ENCODE assay signal across 30 cellular contexts in the genomic region with DNA sequence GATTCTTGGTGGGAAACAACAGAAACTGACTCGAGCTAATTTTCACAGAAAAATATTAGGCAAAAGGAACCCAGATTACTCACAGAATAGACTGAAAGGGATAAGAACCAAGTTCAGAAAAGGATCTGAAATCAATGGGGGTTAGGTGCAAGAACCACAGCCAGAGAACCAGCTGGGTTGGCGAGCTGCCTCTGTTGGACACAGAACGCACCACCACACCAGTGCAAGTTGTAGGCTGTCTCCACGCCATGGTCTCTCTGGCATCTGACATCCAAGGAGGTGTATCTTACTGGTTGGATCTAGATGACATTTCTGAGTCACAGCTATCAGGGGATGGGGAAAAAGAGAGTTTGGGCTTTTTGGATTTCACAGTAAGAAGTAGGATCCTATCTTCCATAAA. TPM values are rescaled to one million over a fixed set of nuclear protein-coding genes. Genes with fewer than 3 reads are reported as not detected.
"Had no signal": no experiment of that assay in that cellular context is flagged by ENCODE, and none has a peak within 500 bp of the region (broad histone marks: within the 10 kb centered on the region; RNA-seq: fewer than 3 reads in every experiment).

No MANE protein-coding gene starts in this region.

- DNase-seq: stimulated activated CD4-positive, alpha-beta T cell treated with anti-CD3 and anti-CD28 coated beads, Interleukin-2, amount 100 ng/mL, for 48 hours; stimulated activated CD4-positive, alpha-beta T cell treated with anti-CD3 and anti-CD28 coated beads, Interleukin-4, amount 100 ng/mL, for 1 hour; stimulated activated CD4-positive, alpha-beta T cell treated with anti-CD3 and anti-CD28 coated beads, Interleukin-4, amount 100 ng/mL, for 24 hours; stimulated activated CD4-positive, alpha-beta T cell treated with anti-CD3 and anti-CD28 coated beads, Interleukin-4, amount 100 ng/mL, for 4 hours; stimulated activated CD8-positive, alpha-beta memory T cell treated with anti-CD3 and anti-CD28 coated beads, Interleukin-4, amount 100 ng/mL, for 48 hours; stimulated activated naive B cell treated with anti-CD40 and anti-IgM and Interleukin-4, amounts not matched to agents 10 μg/mL and 1 μg/mL and 100 μg/mL, for 72 hours; stimulated activated naive CD4-positive, alpha-beta T cell; stimulated activated naive CD4-positive, alpha-beta T cell treated with Interleukin-2 at 50 U/mL for 16 hours; stimulated activated naive CD8-positive, alpha-beta T cell treated with anti-CD3 and anti-CD28 coated beads, Interleukin-15, amount 100 ng/mL, for 72 hours; stimulated activated naive CD8-positive, alpha-beta T cell treated with anti-CD3 and anti-CD28 coated beads, Interleukin-15, Interleukin-2, amounts not matched to agents 100 U/mL and 50 U/mL, for 24 hours; stomach; substantia nigra; testis; thyroid gland; tibial artery; transverse colon; trophoblast cell; upper lobe of left lung; upper lobe of right lung; uterus had no signal

- ATAC-seq: stimulated activated effector memory CD8-positive, alpha-beta T cell treated with anti-CD3 and anti-CD28 coated beads, Interleukin-12 subunit alpha, Interleukin-12 subunit beta, amount 100 ng/mL, for 72 hours; stimulated activated memory B cell treated with anti-CD40 and anti-IgM and Interleukin-4, amounts not matched to agents 10 μg/mL and 1 μg/mL and 100 μg/mL, for 72 hours; stimulated activated naive B cell treated with anti-CD40 and anti-IgM and Interleukin-4, amounts not matched to agents 10 μg/mL and 1 μg/mL and 100 μg/mL, for 72 hours; stimulated activated naive CD8-positive, alpha-beta T cell treated with anti-CD3 and anti-CD28 coated beads, Interleukin-15, amount 100 ng/mL, for 72 hours; stimulated activated naive CD8-positive, alpha-beta T cell treated with anti-CD3 and anti-CD28 coated beads, Interleukin-15, Interleukin-2, amounts not matched to agents 100 U/mL and 50 U/mL, for 24 hours; upper lobe of right lung had no signal

- H3K9me3 ChIP-seq: suprapubic skin, testis, thoracic aorta, thyroid gland, transverse colon, upper lobe of right lung, uterus, vagina had no signal

- H3K36me3 Mint-ChIP-seq: stimulated activated effector memory CD8-positive, alpha-beta T cell treated with anti-CD3 and anti-CD28 coated beads, Interleukin-12 subunit alpha, Interleukin-12 subunit beta, amount 100 ng/mL, for 72 hours; stimulated activated memory B cell treated with anti-CD40 and anti-IgM and Interleukin-4, amounts not matched to agents 10 μg/mL and 1 μg/mL and 100 μg/mL, for 72 hours; stimulated activated naive B cell treated with anti-CD40 and anti-IgM and Interleukin-4, amounts not matched to agents 10 μg/mL and 1 μg/mL and 100 μg/mL, for 72 hours; type B pancreatic cell had no signal

- H3K27ac Mint-ChIP-seq: stimulated activated effector memory CD8-positive, alpha-beta T cell treated with anti-CD3 and anti-CD28 coated beads, Interleukin-12 subunit alpha, Interleukin-12 subunit beta, amount 100 ng/mL, for 72 hours; stimulated activated memory B cell treated with anti-CD40 and anti-IgM and Interleukin-4, amounts not matched to agents 10 μg/mL and 1 μg/mL and 100 μg/mL, for 72 hours; stimulated activated naive B cell treated with anti-CD40 and anti-IgM and Interleukin-4, amounts not matched to agents 10 μg/mL and 1 μg/mL and 100 μg/mL, for 72 hours; stimulated activated naive CD8-positive, alpha-beta T cell treated with anti-CD3 and anti-CD28 coated beads, Interleukin-15, amount 100 ng/mL, for 72 hours; stimulated activated naive CD8-positive, alpha-beta T cell treated with anti-CD3 and anti-CD28 coated beads, Interleukin-15, Interleukin-2, amounts not matched to agents 100 ng/mL and 50 ng/mL, for 24 hours; type B pancreatic cell had no signal

- FAIRE-seq: urothelium cell line had no signal

- H3K4me3 ChIP-seq: stomach, suprapubic skin, testis, thoracic aorta, thyroid gland, tibial artery, tibial nerve, transverse colon, upper lobe of left lung, upper lobe of right lung, uterus, vagina had no signal

- H3K4me3 Mint-ChIP-seq: stimulated activated effector memory CD8-positive, alpha-beta T cell treated with anti-CD3 and anti-CD28 coated beads, Interleukin-12 subunit alpha, Interleukin-12 subunit beta, amount 100 ng/mL, for 72 hours; stimulated activated memory B cell treated with anti-CD40 and anti-IgM and Interleukin-4, amounts not matched to agents 10 μg/mL and 1 μg/mL and 100 μg/mL, for 72 hours; stimulated activated naive B cell treated with anti-CD40 and anti-IgM and Interleukin-4, amounts not matched to agents 10 μg/mL and 1 μg/mL and 100 μg/mL, for 72 hours; stimulated activated naive CD8-positive, alpha-beta T cell treated with anti-CD3 and anti-CD28 coated beads, Interleukin-15, amount 100 ng/mL, for 72 hours; stimulated activated naive CD8-positive, alpha-beta T cell treated with anti-CD3 and anti-CD28 coated beads, Interleukin-15, Interleukin-2, amounts not matched to agents 100 ng/mL and 50 ng/mL, for 24 hours; type B pancreatic cell had no signal

- H3K27me3 ChIP-seq: testis, thyroid gland, tibial artery, tibial nerve, upper lobe of left lung, upper lobe of right lung, uterus, vagina had no signal

- H3K36me3 ChIP-seq: stomach, suprapubic skin, thoracic aorta, thyroid gland, tibial artery, tibial nerve, transverse colon, upper lobe of left lung, upper lobe of right lung, uterus, vagina had no signal

- H3K27ac ChIP-seq: stomach, suprapubic skin, testis, thoracic aorta, thyroid gland, tibial artery, tibial nerve, transverse colon, upper lobe of left lung, upper lobe of right lung, uterus, vagina had no signal

- H3K9me3 Mint-ChIP-seq: stimulated activated effector memory CD8-positive, alpha-beta T cell treated with anti-CD3 and anti-CD28 coated beads, Interleukin-12 subunit alpha, Interleukin-12 subunit beta, amount 100 ng/mL, for 72 hours; stimulated activated naive CD8-positive, alpha-beta T cell treated with anti-CD3 and anti-CD28 coated beads, Interleukin-15, Interleukin-2, amounts not matched to agents 100 ng/mL and 50 ng/mL, for 24 hours; type B pancreatic cell had no signal

- H3K4me1 ChIP-seq: stomach, suprapubic skin, testis, thyroid gland, tibial artery, tibial nerve, transverse colon, upper lobe of left lung, upper lobe of right lung, uterus, vagina had no signal

- H3K4me1 Mint-ChIP-seq: stimulated activated effector memory CD8-positive, alpha-beta T cell treated with anti-CD3 and anti-CD28 coated beads, Interleukin-12 subunit alpha, Interleukin-12 subunit beta, amount 100 ng/mL, for 72 hours; stimulated activated memory B cell treated with anti-CD40 and anti-IgM and Interleukin-4, amounts not matched to agents 10 μg/mL and 1 μg/mL and 100 μg/mL, for 72 hours; stimulated activated naive B cell treated with anti-CD40 and anti-IgM and Interleukin-4, amounts not matched to agents 10 μg/mL and 1 μg/mL and 100 μg/mL, for 72 hours; stimulated activated naive CD8-positive, alpha-beta T cell treated with anti-CD3 and anti-CD28 coated beads, Interleukin-15, amount 100 ng/mL, for 72 hours had no signal

RNA-seq across cellular contexts. Expression of gene ONECUT2, which starts 18.6 kb away (rescaled TPM):
- total RNA-seq: subcutaneous adipose tissue, thoracic aorta, vagina had no signal
